Comparison of ENCODE assay signal across 8 cellular contexts in the genomic region with DNA sequence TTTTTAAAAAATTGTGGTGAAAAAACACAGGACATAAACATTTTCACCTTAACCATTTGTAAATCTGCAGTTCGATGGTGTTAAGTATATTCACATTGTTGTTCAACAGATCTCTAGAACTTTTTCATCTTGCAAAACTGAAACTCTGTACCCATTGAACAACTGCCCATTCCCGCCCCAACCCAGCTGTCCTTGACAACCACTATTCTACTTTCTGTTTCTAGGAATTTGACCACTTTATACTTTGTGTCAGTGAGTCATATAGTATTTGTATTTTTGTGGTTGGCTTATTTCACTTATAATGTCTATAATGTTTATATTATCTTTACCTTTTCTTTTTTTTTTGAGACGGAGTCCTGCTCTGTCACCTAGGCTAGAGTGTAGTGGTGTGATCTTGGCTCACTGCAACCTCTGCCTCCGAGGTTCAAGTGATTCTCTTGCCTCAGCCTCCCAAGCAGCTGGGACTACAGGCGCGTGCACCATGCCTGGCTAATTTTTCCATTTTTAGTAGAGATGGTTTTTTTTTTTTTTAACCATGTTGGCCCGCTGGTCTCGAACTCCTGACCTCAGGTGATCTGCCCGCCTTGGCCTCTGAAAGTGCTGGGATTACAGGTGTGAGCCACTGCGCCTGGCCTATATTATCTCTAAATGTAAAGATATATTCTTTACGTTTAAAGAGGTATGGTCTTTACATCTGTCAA. TPM values are rescaled to one million over a fixed set of nuclear protein-coding genes. Genes with fewer than 3 reads are reported as not detected.
A peak's percentile ranks its signal among the peaks of the same experiment; 100 is the strongest.
DNase-seq lines count a peak whose midpoint lies in the region; ATAC-seq lines count a peak whose summit lies in the region.
"Not testable (repeated sequence)": the region's sequence is repeated elsewhere in the genome, so short reads cannot be mapped to it uniquely, and the experiment has no call there.

No MANE protein-coding gene starts in this region.

- H3K27ac Mint-ChIP-seq in T-helper 2 cell treated with Interferon-gamma antibody and Interleukin-4, amounts not matched to agents 5 μg/mL and 100 μg/mL, for 36 hours = peak overlapping the region; percentile 97
- H3K27ac Mint-ChIP-seq in activated naive CD4-positive, alpha-beta T cell treated with anti-CD3 and anti-CD28 coated beads, Interleukin-2, amount 50 U/mL, for 72 hours = peak overlapping the region; percentile 80 to 93

- H3K36me3 Mint-ChIP-seq in T-helper 2 cell treated with Interferon-gamma antibody and Interleukin-4, amounts not matched to agents 5 μg/mL and 100 μg/mL, for 36 hours (ENCODE audit: low read depth) = peaks cover 80% of the 10 kb centered on the region
- H3K36me3 Mint-ChIP-seq in activated naive CD4-positive, alpha-beta T cell treated with anti-CD3 and anti-CD28 coated beads, Interleukin-2, amount 50 U/mL, for 72 hours = peaks cover 49 to 63% of the 10 kb centered on the region in 2 donors

- H3K4me3 Mint-ChIP-seq in T-helper 2 cell treated with Interferon-gamma antibody and Interleukin-4, amounts not matched to agents 5 μg/mL and 100 μg/mL, for 36 hours = peak overlapping the region; percentile 73

- H3K9me3 Mint-ChIP-seq in T-helper 2 cell treated with Interferon-gamma antibody and Interleukin-4, amounts not matched to agents 5 μg/mL and 100 μg/mL, for 36 hours = peaks cover 31% of the 10 kb centered on the region
- H3K9me3 Mint-ChIP-seq in activated naive CD4-positive, alpha-beta T cell treated with anti-CD3 and anti-CD28 coated beads, Interleukin-2, amount 50 U/mL, for 72 hours = not testable (repeated sequence)

- peak; percentile 51 for ATAC-seq in GM21825 (IDR thresholded peaks at IDR 0.05; ENCODE audit: unreplicated experiment)
- peak; percentile 44 for ATAC-seq in HG03520 (IDR thresholded peaks at IDR 0.05; ENCODE audit: unreplicated experiment)
- ATAC-seq in activated naive CD4-positive, alpha-beta T cell treated with anti-CD3 and anti-CD28 coated beads, Interleukin-2, amount 50 U/mL, for 72 hours = peak; percentile 46 to 61
- peak; percentile 37 for ATAC-seq in stimulated activated naive CD8-positive, alpha-beta T cell treated with anti-CD3 and anti-CD28 coated beads, Interleukin-15, Interleukin-2, amounts not matched to agents 100 U/mL and 50 U/mL, for 24 hours

- not testable (repeated sequence) for H3K27me3 Mint-ChIP-seq in T-helper 2 cell treated with Interferon-gamma antibody and Interleukin-4, amounts not matched to agents 5 μg/mL and 100 μg/mL, for 36 hours (ENCODE audit: low read depth)

- DNase-seq in ELR (ENCODE audit: low read depth) (peak; percentile 58), fibroblast of gingiva (ENCODE audit: low read depth) (peak; percentile 81), myocyte (ENCODE audit: low read depth) (peak; percentile 67)
- peak; percentile 42 for DNase-seq in T-helper 2 cell treated with Interferon-gamma antibody and Interleukin-4, amounts not matched to agents 5 μg/mL and 100 μg/mL, for 36 hours (ENCODE audit: low spot score)
- not testable (repeated sequence) for DNase-seq in activated naive CD4-positive, alpha-beta T cell treated with anti-CD3 and anti-CD28 coated beads, Interleukin-2, amount 50 U/mL, for 72 hours (ENCODE audit: low spot score in 2 of 2)
- peak; percentile 39 for DNase-seq in stimulated activated naive CD8-positive, alpha-beta T cell treated with anti-CD3 and anti-CD28 coated beads, Interleukin-15, Interleukin-2, amounts not matched to agents 100 U/mL and 50 U/mL, for 24 hours

- H3K4me1 Mint-ChIP-seq in T-helper 2 cell treated with Interferon-gamma antibody and Interleukin-4, amounts not matched to agents 5 μg/mL and 100 μg/mL, for 36 hours (ENCODE audit: low read depth) = peaks cover 55% of the 10 kb centered on the region

RNA-seq across cellular contexts. Expression of a gene that starts 6.8 kb away (rescaled TPM):
- total RNA-seq in activated naive CD4-positive, alpha-beta T cell treated with anti-CD3 and anti-CD28 coated beads, Interleukin-2, amount 50 U/mL, for 72 hours = 10 to 100 TPM; 30.4 to 40.6 TPM
- total RNA-seq in myocyte = 27.8 and 31.0 TPM in 2 replicates
- 14.1 TPM for polyA plus RNA-seq in myocyte (2012)
